In genomic region chr2:135633582-135633981, GRCh38 we compare ENCODE assay signal across 8 cellular contexts.
"Had no signal": no experiment of that assay in that cellular context is flagged by ENCODE, and none has a peak within 500 bp of the region (broad histone marks: within the 10 kb centered on the region; RNA-seq: fewer than 3 reads in every experiment).

No MANE protein-coding gene starts in this region.

- DNase-seq: H9, HCEC 1CT, IMR-90, KBM-7 had no signal

- H3K4me3 ChIP-seq: GM23338 had no signal

- ATAC-seq: GM23338 had no signal

- FAIRE-seq: H1, H54, HTR-8/SVneo had no signal
